23 cellular contexts compared by ENCODE assay signal in the genomic region with DNA sequence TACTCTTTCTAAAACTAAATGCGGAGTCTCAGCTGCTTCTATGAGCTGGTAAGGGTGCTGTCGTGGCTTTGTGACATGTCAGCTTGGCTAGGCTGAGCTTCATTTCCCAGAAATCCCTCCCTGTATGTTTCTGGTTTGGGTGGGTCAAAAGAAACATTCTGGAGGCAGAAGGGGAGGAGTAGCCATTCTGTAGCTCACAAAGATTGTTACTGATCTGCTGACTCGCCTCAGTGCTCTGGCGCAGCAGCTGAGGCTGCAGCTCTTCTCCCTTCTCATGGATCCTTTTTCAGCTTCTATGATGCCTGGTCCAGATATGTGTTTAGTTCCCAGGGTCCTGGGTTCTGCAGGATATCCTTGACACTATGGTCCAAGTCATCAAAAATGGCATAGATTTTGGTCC.
"Had no signal": no experiment of that assay in that cellular context is flagged by ENCODE, and none has a peak within 500 bp of the region (broad histone marks: within the 10 kb centered on the region; RNA-seq: fewer than 3 reads in every experiment).

No MANE protein-coding gene starts in this region.

- DNase-seq: colonic mucosa; dermis blood vessel endothelial cell; effector CD4-positive, alpha-beta T cell; endodermal cell; erythroblast; foreskin melanocyte; head of caudate nucleus; left colon; mammary epithelial cell; mucosa of descending colon; natural killer cell; occipital lobe; pancreas; psoas muscle; retina; small intestine; stimulated activated CD4-positive, alpha-beta T cell treated with anti-CD3 and anti-CD28 coated beads, Interleukin-2, amount 100 ng/mL, for 48 hours; stimulated activated naive CD4-positive, alpha-beta T cell treated with Interleukin-2 at 50 U/mL for 16 hours; tibial artery; upper lobe of left lung; uterus had no signal

- H3K4me3 ChIP-seq: colonic mucosa, hepatocyte, mucosa of descending colon, pancreas, psoas muscle, tibial artery, upper lobe of left lung, uterus had no signal

- H2AFZ ChIP-seq: hepatocyte had no signal

- ATAC-seq: left colon, mucosa of descending colon, natural killer cell, pancreas, psoas muscle had no signal

- H3K27me3 ChIP-seq: colonic mucosa, hepatocyte, pancreas, tibial artery, upper lobe of left lung, uterus had no signal

- H3K4me2 ChIP-seq: hepatocyte had no signal

- H3K79me2 ChIP-seq: hepatocyte had no signal

- H3K27ac ChIP-seq: colonic mucosa, hepatocyte, pancreas, psoas muscle, tibial artery, upper lobe of left lung, uterus had no signal

- H3K36me3 ChIP-seq: colonic mucosa, pancreas, tibial artery, upper lobe of left lung, uterus had no signal

- H3K9me3 ChIP-seq: colonic mucosa, mucosa of descending colon, pancreas, psoas muscle, tibial artery, upper lobe of left lung, uterus had no signal

- H3K4me1 ChIP-seq: colonic mucosa, pancreas, psoas muscle, tibial artery, upper lobe of left lung, uterus had no signal

- FAIRE-seq: endothelial cell of umbilical vein, pancreas, small intestine had no signal
